9 cellular contexts compared by ENCODE assay signal in the genomic region with DNA sequence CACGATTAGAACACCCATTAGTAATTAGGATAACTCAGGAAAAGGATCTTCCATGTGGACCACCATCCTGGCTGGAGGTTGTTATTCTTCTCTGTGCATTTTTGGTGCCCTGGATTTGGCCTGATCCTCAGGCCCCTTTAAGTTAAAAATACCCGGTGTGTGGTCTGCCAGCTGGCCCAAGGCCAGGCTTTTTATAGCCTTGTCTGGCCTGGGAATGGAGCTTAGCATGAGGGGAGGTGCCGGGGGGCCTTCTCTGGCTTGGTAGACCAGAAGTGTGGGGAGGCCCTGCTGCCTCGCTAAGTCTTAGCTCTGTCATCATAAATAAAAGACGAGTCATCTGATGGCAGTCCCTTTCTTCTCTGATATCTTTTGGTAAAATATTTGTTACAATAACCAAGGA.
DNase-seq lines count a peak whose midpoint lies in the region; ATAC-seq and TF ChIP-seq lines count a peak whose summit lies in the region.
"Had no signal": no experiment of that assay in that cellular context is flagged by ENCODE, and none has a peak within 500 bp of the region (broad histone marks: within the 10 kb centered on the region; RNA-seq: fewer than 3 reads in every experiment).

No MANE protein-coding gene starts in this region.

- no peak overlapping the region for H3K27ac Mint-ChIP-seq in activated CD4-positive, alpha-beta T cell treated with anti-CD3 and anti-CD28 coated beads, Interleukin-2, amount 10 ng/mL, durations not matched to agents 24 days and 14 days
- H3K27ac Mint-ChIP-seq: activated CD4-positive, alpha-beta T cell treated with anti-CD3 and anti-CD28 coated beads for 36 hours had no signal

- no peak for ATAC-seq in GM18505 (IDR thresholded peaks at IDR 0.05; ENCODE audit: unreplicated experiment)
- ATAC-seq: activated CD4-positive, alpha-beta T cell treated with anti-CD3 and anti-CD28 coated beads for 36 hours had no signal

- TF ChIP-seq EP300 in ovary (IDR thresholded peaks at IDR 0.05) = no peak

- TF ChIP-seq POLR2A in ovary (IDR thresholded peaks at IDR 0.05) (no peak), GM18505 (IDR thresholded peaks at IDR 0.05; ENCODE audit: borderline replicate concordance, extremely low read depth, insufficient read depth, insufficient read length) (no peak)

- H3K4me1 Mint-ChIP-seq in activated CD4-positive, alpha-beta T cell treated with anti-CD3 and anti-CD28 coated beads, Interleukin-2, amount 10 ng/mL, durations not matched to agents 24 days and 14 days = peaks cover 29% of the 10 kb centered on the region

- H3K36me3 ChIP-seq in ovary = no peaks in the 10 kb centered on the region

- 16 to 24% (median 18%) methylated on average over 5 of the region's 5 CpGs for WGBS in ovary, 3 donors

- TF ChIP-seq CTCF in choroid plexus epithelial cell (conservative IDR thresholded peaks at IDR 0.05; ENCODE audit: low read depth, low read length) (no peak), ovary (IDR thresholded peaks at IDR 0.05) (no peak)

- no peaks in the 10 kb centered on the region for H3K27me3 ChIP-seq in ovary

- peaks cover 3% of the 10 kb centered on the region for H3K36me3 Mint-ChIP-seq in activated CD4-positive, alpha-beta T cell treated with anti-CD3 and anti-CD28 coated beads, Interleukin-2, amount 10 ng/mL, durations not matched to agents 24 days and 14 days (ENCODE audit: low read depth)

- H3K9me3 Mint-ChIP-seq in activated CD4-positive, alpha-beta T cell treated with anti-CD3 and anti-CD28 coated beads, Interleukin-2, amount 10 ng/mL, durations not matched to agents 24 days and 14 days = no peaks in the 10 kb centered on the region

- no peaks in the 10 kb centered on the region for H3K27me3 Mint-ChIP-seq in activated CD4-positive, alpha-beta T cell treated with anti-CD3 and anti-CD28 coated beads, Interleukin-2, amount 10 ng/mL, durations not matched to agents 24 days and 14 days
- H3K27me3 Mint-ChIP-seq: activated CD4-positive, alpha-beta T cell treated with anti-CD3 and anti-CD28 coated beads for 36 hours had no signal

- H3K4me3 ChIP-seq in choroid plexus epithelial cell (ENCODE audit: low read depth, low read length) = no peak overlapping the region
- no peak overlapping the region for H3K4me3 ChIP-seq in ovary

- H3K4me1 ChIP-seq in ovary (ENCODE audit: insufficient read depth) = peaks cover 31% of the 10 kb centered on the region

- peak; percentile 45 for DNase-seq in ELF-1 (ENCODE audit: low read depth, low spot score)
- DNase-seq in NCI-H2171 (lab: John Stamatoyannopoulos, UW) = peak; percentile 3
- DNase-seq in choroid plexus epithelial cell (ENCODE audit: low read depth) = peak; percentile 66
- peak; percentile 59 to 76 (median 68) for DNase-seq in ovary
- DNase-seq in NOMO-1 treated with DMSO at 0.1 percent for 48 hours (lab: John Stamatoyannopoulos, UW; ENCODE audit: unreplicated experiment) = no peak
- no peak for DNase-seq in activated CD4-positive, alpha-beta T cell treated with anti-CD3 and anti-CD28 coated beads, Interleukin-2, amount 50 U/mL, for 1 hour
- no peak for DNase-seq in activated CD4-positive, alpha-beta T cell treated with anti-CD3 and anti-CD28 coated beads, Interleukin-2, amount 10 ng/mL, durations not matched to agents 24 days and 14 days
- DNase-seq: activated CD4-positive, alpha-beta T cell treated with anti-CD3 and anti-CD28 coated beads for 36 hours had no signal

- H3K27ac ChIP-seq in ovary = no peak overlapping the region

- no peak overlapping the region for H3K4me3 Mint-ChIP-seq in activated CD4-positive, alpha-beta T cell treated with anti-CD3 and anti-CD28 coated beads, Interleukin-2, amount 10 ng/mL, durations not matched to agents 24 days and 14 days
- H3K4me3 Mint-ChIP-seq: activated CD4-positive, alpha-beta T cell treated with anti-CD3 and anti-CD28 coated beads for 36 hours had no signal

- H3K9me3 ChIP-seq in ovary = no peaks in the 10 kb centered on the region

- intact Hi-C loops in ovary (cut with DNase I) = no loop called here
- intact Hi-C loops in activated CD4-positive, alpha-beta T cell treated with anti-CD3 and anti-CD28 coated beads, Interleukin-2, amount 10 ng/mL, durations not matched to agents 24 days and 14 days (cut with micrococcal nuclease) = no loop called here

Comparison
In these comparisons a context has a peak if more than half of its experiments do, and no peak if none do; other contexts are left out.
1. DNase-seq: peak in ELF-1 (single experiment), NCI-H2171 (single experiment), choroid plexus epithelial cell (single experiment) and ovary (5 of 5); none in NOMO-1 treated with DMSO at 0.1 percent for 48 hours (single experiment), activated CD4-positive, alpha-beta T cell treated with anti-CD3 and anti-CD28 coated beads, Interleukin-2, amount 50 U/mL, for 1 hour (single experiment) and activated CD4-positive, alpha-beta T cell treated with anti-CD3 and anti-CD28 coated beads, Interleukin-2, amount 10 ng/mL, durations not matched to agents 24 days and 14 days (single experiment).